8 cellular contexts compared by ENCODE assay signal in the genomic region with DNA sequence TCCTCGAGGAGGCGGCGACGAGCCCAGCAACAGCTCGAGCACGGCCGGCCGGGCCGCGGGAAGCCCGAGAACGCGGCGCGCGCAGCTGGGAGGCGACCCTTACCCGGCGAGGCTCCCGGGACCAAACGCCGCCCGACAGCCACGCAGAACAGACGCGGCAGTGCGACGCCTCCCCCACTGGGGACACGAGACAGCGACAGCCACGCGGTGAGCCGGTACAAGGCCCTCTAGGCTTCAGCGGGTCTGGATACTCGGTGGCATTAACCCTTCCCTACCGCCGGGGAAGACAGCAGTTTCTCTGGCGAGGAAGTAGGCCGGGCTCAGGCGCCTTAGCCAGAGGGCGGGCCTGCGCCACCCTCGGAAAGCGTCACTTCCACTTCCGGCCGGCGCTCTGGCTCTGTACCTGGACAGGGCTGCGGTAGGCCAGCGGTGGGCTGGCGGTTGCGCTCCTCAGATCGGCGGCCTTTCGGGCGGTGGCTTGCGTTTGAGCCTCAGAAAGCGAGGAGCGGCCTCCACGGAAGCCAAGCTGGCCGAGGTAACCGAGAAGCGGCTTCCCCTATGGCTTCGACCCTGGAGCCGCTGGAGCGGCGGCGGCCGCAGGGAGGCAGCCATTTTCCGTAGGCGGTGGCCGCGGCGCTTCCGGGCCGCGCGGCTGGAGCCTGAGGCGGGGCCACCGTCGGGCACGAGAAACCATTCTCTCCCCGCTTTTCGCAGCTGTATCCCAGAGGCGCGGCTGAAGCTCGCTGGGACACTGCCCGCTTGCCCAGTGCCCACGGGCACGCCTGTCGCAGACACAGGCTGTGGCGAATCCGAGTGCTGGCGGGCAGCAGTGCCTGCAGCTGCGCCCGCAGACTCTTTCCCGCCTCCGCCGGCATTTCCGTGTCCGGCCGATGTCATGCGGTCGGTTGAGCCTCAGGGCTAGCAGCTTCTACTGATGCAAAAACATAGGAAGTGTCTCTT. TPM values are rescaled to one million over a fixed set of nuclear protein-coding genes. Genes with fewer than 3 reads are reported as not detected.
DNase-seq lines count a peak whose midpoint lies in the region; ATAC-seq, FAIRE-seq and TF ChIP-seq lines count a peak whose summit lies in the region.

A gene with protein sequence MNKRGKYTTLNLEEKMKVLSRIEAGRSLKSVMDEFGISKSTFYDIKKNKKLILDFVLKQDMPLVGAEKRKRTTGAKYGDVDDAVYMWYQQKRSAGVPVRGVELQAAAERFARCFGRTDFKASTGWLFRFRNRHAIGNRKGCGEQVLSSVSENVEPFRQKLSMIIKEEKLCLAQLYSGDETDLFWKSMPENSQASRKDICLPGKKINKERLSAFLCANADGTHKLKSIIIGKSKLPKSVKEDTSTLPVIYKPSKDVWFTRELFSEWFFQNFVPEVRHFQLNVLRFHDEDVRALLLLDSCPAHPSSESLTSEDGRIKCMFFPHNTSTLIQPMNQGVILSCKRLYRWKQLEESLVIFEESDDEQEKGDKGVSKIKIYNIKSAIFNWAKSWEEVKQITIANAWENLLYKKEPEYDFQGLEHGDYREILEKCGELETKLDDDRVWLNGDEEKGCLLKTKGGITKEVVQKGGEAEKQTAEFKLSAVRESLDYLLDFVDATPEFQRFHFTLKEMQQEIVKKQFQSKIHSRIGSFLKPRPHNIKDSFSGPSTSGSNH (minus strand): TSS at position 322 of the 960 bp plus-strand sequence. CDS start 4,816 bp downstream, outside the sequence.
A gene (plus strand): TSS at position 389 of the 960 bp plus-strand sequence. CDS start 2,932 bp downstream, outside the sequence.

- H3K4me1 Mint-ChIP-seq in IgD-negative memory B cell (peaks cover 11 to 12% (median 11%) of the 10 kb centered on the region in 3 donors), natural killer cell (peaks cover 11 to 21% of the 10 kb centered on the region in 2 donors)
- H3K4me1 Mint-ChIP-seq in activated T-helper 17 cell treated with anti-CD3 and anti-CD28 coated beads, Interleukin-2, amount 50 U/mL, for 72 hours, result peaks cover 6% of the 10 kb centered on the region
- peaks cover 14 to 15% of the 10 kb centered on the region in 2 donors for H3K4me1 Mint-ChIP-seq in stimulated activated naive B cell treated with anti-CD40 and anti-IgM and Interleukin-4, amounts not matched to agents 10 μg/mL and 1 μg/mL and 100 μg/mL, for 72 hours

- H3K9me3 Mint-ChIP-seq in IgD-negative memory B cell, result peaks cover 4 to 26% (median 22%) of the 10 kb centered on the region in 3 donors
- H3K9me3 Mint-ChIP-seq in activated T-helper 17 cell treated with anti-CD3 and anti-CD28 coated beads, Interleukin-2, amount 50 U/mL, for 72 hours, result peaks cover 13% of the 10 kb centered on the region
- H3K9me3 Mint-ChIP-seq in natural killer cell, result peaks cover 5 to 17% of the 10 kb centered on the region in 2 donors
- H3K9me3 Mint-ChIP-seq in stimulated activated naive B cell treated with anti-CD40 and anti-IgM and Interleukin-4, amounts not matched to agents 10 μg/mL and 1 μg/mL and 100 μg/mL, for 72 hours, result peaks cover 13 to 15% of the 10 kb centered on the region in 2 donors

- no peak for FAIRE-seq in RCC 7860 (lab: Jason Lieb, UNC)

- ATAC-seq in GM21528 (IDR thresholded peaks at IDR 0.05; ENCODE audit: low FRiP score, unreplicated experiment) (peak; percentile 94), natural killer cell (peak; percentile 92 to 98 (median 93))
- peak; percentile 100 for ATAC-seq in activated T-helper 17 cell treated with anti-CD3 and anti-CD28 coated beads, Interleukin-2, amount 50 U/mL, for 72 hours (replicated peaks)
- ATAC-seq in stimulated activated naive B cell treated with anti-CD40 and anti-IgM and Interleukin-4, amounts not matched to agents 10 μg/mL and 1 μg/mL and 100 μg/mL, for 72 hours (replicated peaks), result peak; percentile 97 to 98

- H3K36me3 Mint-ChIP-seq in IgD-negative memory B cell (peaks cover 23% of the 10 kb centered on the region), natural killer cell (peaks cover 27% of the 10 kb centered on the region)
- H3K36me3 Mint-ChIP-seq in activated T-helper 17 cell treated with anti-CD3 and anti-CD28 coated beads, Interleukin-2, amount 50 U/mL, for 72 hours (ENCODE audit: low read depth), result peaks cover 64% of the 10 kb centered on the region
- peaks cover 60 to 62% of the 10 kb centered on the region in 2 donors for H3K36me3 Mint-ChIP-seq in stimulated activated naive B cell treated with anti-CD40 and anti-IgM and Interleukin-4, amounts not matched to agents 10 μg/mL and 1 μg/mL and 100 μg/mL, for 72 hours

- peak within 1 kb of the TSS; percentile 66 for H3K4me3 ChIP-seq in fibroblast of mammary gland (ENCODE audit: control insufficient read depth, low read depth, low read length)

- peak within 1 kb of the TSS; percentile 87 to 91 (median 88) for H3K27ac Mint-ChIP-seq in IgD-negative memory B cell
- peak within 1 kb of the TSS; percentile 62 for H3K27ac Mint-ChIP-seq in activated T-helper 17 cell treated with anti-CD3 and anti-CD28 coated beads, Interleukin-2, amount 50 U/mL, for 72 hours
- peak within 1 kb of the TSS; percentile 81 to 84 for H3K27ac Mint-ChIP-seq in natural killer cell
- H3K27ac Mint-ChIP-seq in stimulated activated naive B cell treated with anti-CD40 and anti-IgM and Interleukin-4, amounts not matched to agents 10 μg/mL and 1 μg/mL and 100 μg/mL, for 72 hours, result peak within 1 kb of the TSS; percentile 95

- no peaks in the 10 kb centered on the region for H3K27me3 Mint-ChIP-seq in IgD-negative memory B cell
- H3K27me3 Mint-ChIP-seq in activated T-helper 17 cell treated with anti-CD3 and anti-CD28 coated beads, Interleukin-2, amount 50 U/mL, for 72 hours, result no peaks in the 10 kb centered on the region
- H3K27me3 Mint-ChIP-seq in natural killer cell (ENCODE audit: low read depth in 2 of 2), result no peaks in the 10 kb centered on the region
- no peaks in the 10 kb centered on the region for H3K27me3 Mint-ChIP-seq in stimulated activated naive B cell treated with anti-CD40 and anti-IgM and Interleukin-4, amounts not matched to agents 10 μg/mL and 1 μg/mL and 100 μg/mL, for 72 hours

- DNase-seq in DMS114 treated with DMSO at 0.1 percent for 48 hours (lab: John Stamatoyannopoulos, UW; ENCODE audit: unreplicated experiment), result peak; percentile 76
- DNase-seq in RCC 7860 (ENCODE audit: low spot score), result peak; percentile 62
- DNase-seq in fibroblast of mammary gland (ENCODE audit: low read depth), result peak; percentile 86
- DNase-seq in natural killer cell, result peak; percentile 80
- DNase-seq in stimulated activated naive B cell treated with anti-CD40 and anti-IgM and Interleukin-4, amounts not matched to agents 10 μg/mL and 1 μg/mL and 100 μg/mL, for 72 hours, result peak; percentile 89

- H3K4me3 Mint-ChIP-seq in IgD-negative memory B cell (peak within 1 kb of the TSS; percentile 87 to 92 (median 90)), natural killer cell (peak within 1 kb of the TSS; percentile 76)
- peak within 1 kb of the TSS; percentile 79 for H3K4me3 Mint-ChIP-seq in activated T-helper 17 cell treated with anti-CD3 and anti-CD28 coated beads, Interleukin-2, amount 50 U/mL, for 72 hours
- peak within 1 kb of the TSS; percentile 85 to 90 for H3K4me3 Mint-ChIP-seq in stimulated activated naive B cell treated with anti-CD40 and anti-IgM and Interleukin-4, amounts not matched to agents 10 μg/mL and 1 μg/mL and 100 μg/mL, for 72 hours

- intact Hi-C loops in natural killer cell (cut with micrococcal nuclease), result loop anchor here (1.0 to 10.0 kb wide), 2 partner anchors 22 to 59 kb away; a partner anchor contains a TSS

- TF ChIP-seq CTCF in fibroblast of mammary gland (conservative IDR thresholded peaks at IDR 0.05; ENCODE audit: control insufficient read depth, insufficient read depth, low read depth, low read length), result no peak
- TF ChIP-seq CTCF in natural killer cell (IDR thresholded peaks at IDR 0.05), result no peak

RNA-seq across cellular contexts. Expression of the first gene that starts in this region (rescaled TPM):
- 4.4 TPM for polyA plus RNA-seq in IgD-negative memory B cell
- 1 to 10 TPM; 2.3 to 4.0 TPM for total RNA-seq in activated T-helper 17 cell treated with anti-CD3 and anti-CD28 coated beads, Interleukin-2, amount 50 U/mL, for 72 hours
- 1 to 10 TPM; 3.7 to 9.1 (median 3.7) TPM for total RNA-seq in natural killer cell

RNA-seq across cellular contexts. Expression of the second gene that starts in this region (rescaled TPM):
- 27.1 TPM for polyA plus RNA-seq in IgD-negative memory B cell
- total RNA-seq in activated T-helper 17 cell treated with anti-CD3 and anti-CD28 coated beads, Interleukin-2, amount 50 U/mL, for 72 hours, result 10 to 100 TPM; 19.4 to 26.9 TPM
- total RNA-seq in natural killer cell, result 10 to 100 TPM; 30.6 to 44.6 (median 39.0) TPM

Comparison
In these comparisons a context has a peak if more than half of its experiments do, and no peak if none do; other contexts are left out.
1. Peak in every context shown above with its lines: DNase-seq, ATAC-seq and H3K4me3 ChIP-seq.